Comparison of ENCODE assay signal across 29 cellular contexts in the genomic region with DNA sequence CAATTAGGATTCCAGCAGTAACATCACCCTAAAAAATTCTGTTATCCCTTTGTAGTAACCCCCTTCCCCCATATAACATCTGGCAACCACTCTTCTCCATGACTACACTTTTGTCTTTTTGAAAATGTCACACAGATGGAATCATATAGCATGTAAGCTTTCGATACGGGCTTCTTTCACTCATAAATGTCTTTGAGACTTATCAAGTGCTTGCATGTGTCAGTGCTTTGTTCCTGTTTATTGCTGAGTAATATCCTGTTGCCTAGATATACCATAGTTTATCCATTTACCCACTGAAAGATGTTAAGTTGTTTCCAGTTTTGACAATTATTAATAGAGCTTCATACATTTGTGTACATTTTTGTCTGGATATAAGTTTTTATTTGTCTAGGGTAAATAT. TPM values are rescaled to one million over a fixed set of nuclear protein-coding genes. Genes with fewer than 3 reads are reported as not detected.
"Had no signal": no experiment of that assay in that cellular context is flagged by ENCODE, and none has a peak within 500 bp of the region (broad histone marks: within the 10 kb centered on the region; RNA-seq: fewer than 3 reads in every experiment).

No MANE protein-coding gene starts in this region.

- H3K9me3 ChIP-seq: esophagus squamous epithelium, left lung, lower lobe of right lung, psoas muscle had no signal

- H3K27ac Mint-ChIP-seq: activated CD4-positive, alpha-beta T cell treated with anti-CD3 and anti-CD28 coated beads for 36 hours; activated naive CD4-positive, alpha-beta T cell treated with anti-CD3 and anti-CD28 coated beads for 36 hours; activated naive CD8-positive, alpha-beta T cell treated with anti-CD3 and anti-CD28 coated beads, Interleukin-2, amount 10 ng/mL, durations not matched to agents 7 days and 5 days; natural killer cell; neural progenitor cell; stimulated activated memory B cell treated with anti-CD40 and anti-IgM and Interleukin-4, amounts not matched to agents 10 μg/mL and 1 μg/mL and 100 μg/mL, for 72 hours had no signal

- H3K4me3 Mint-ChIP-seq: activated CD4-positive, alpha-beta T cell treated with anti-CD3 and anti-CD28 coated beads for 36 hours; activated naive CD4-positive, alpha-beta T cell treated with anti-CD3 and anti-CD28 coated beads for 36 hours; activated naive CD8-positive, alpha-beta T cell treated with anti-CD3 and anti-CD28 coated beads, Interleukin-2, amount 10 ng/mL, durations not matched to agents 7 days and 5 days; natural killer cell; neural progenitor cell; stimulated activated memory B cell treated with anti-CD40 and anti-IgM and Interleukin-4, amounts not matched to agents 10 μg/mL and 1 μg/mL and 100 μg/mL, for 72 hours had no signal

- H3K27me3 ChIP-seq: brain microvascular endothelial cell had no signal

- H3K4me1 ChIP-seq: esophagus squamous epithelium, left lung, lower lobe of right lung, neural progenitor cell, psoas muscle, tibial nerve had no signal

- H3K27ac ChIP-seq: brain microvascular endothelial cell, esophagus squamous epithelium, left lung, lower lobe of right lung, neural progenitor cell, parathyroid adenoma, psoas muscle, tibial nerve had no signal

- H3K4me1 Mint-ChIP-seq: natural killer cell; neural progenitor cell; stimulated activated memory B cell treated with anti-CD40 and anti-IgM and Interleukin-4, amounts not matched to agents 10 μg/mL and 1 μg/mL and 100 μg/mL, for 72 hours had no signal

- H3K4me3 ChIP-seq: esophagus squamous epithelium, left lung, lower lobe of right lung, neural progenitor cell, psoas muscle, smooth muscle cell, tibial nerve had no signal

- DNase-seq: activated CD4-positive, alpha-beta T cell treated with anti-CD3 and anti-CD28 coated beads for 36 hours; activated CD4-positive, CD25-positive, alpha-beta regulatory T cell; activated CD8-positive, alpha-beta memory T cell treated with anti-CD3 and anti-CD28 coated beads for 24 hours; activated effector memory CD4-positive, alpha-beta T cell treated with Interleukin-2 at 50 U/mL for 16 hours; activated naive CD4-positive, alpha-beta T cell treated with anti-CD3 and anti-CD28 coated beads for 36 hours; activated naive CD8-positive, alpha-beta T cell treated with anti-CD3 and anti-CD28 coated beads, Interleukin-2, amount 10 ng/mL, durations not matched to agents 7 days and 5 days; amniotic stem cell; brain microvascular endothelial cell; esophagus squamous epithelium; left lung; lower lobe of right lung; mesenchymal stem cell; natural killer cell; occipital lobe; psoas muscle; stimulated activated CD4-positive, alpha-beta T cell treated with anti-CD3 and anti-CD28 coated beads, Interleukin-1b, Interleukin-23, amount 100 ng/mL, for 48 hours; stimulated activated CD4-positive, alpha-beta T cell treated with anti-CD3 and anti-CD28 coated beads, Interleukin-4, amount 100 ng/mL, for 4 hours; stimulated activated CD8-positive, alpha-beta memory T cell treated with anti-CD3 and anti-CD28 coated beads, Interleukin-4, amount 100 ng/mL, for 48 hours; T-helper 2 cell had no signal

- H3K36me3 Mint-ChIP-seq: neural progenitor cell; stimulated activated memory B cell treated with anti-CD40 and anti-IgM and Interleukin-4, amounts not matched to agents 10 μg/mL and 1 μg/mL and 100 μg/mL, for 72 hours had no signal

- H3K36me3 ChIP-seq: brain microvascular endothelial cell, esophagus squamous epithelium, left lung, lower lobe of right lung, neural progenitor cell, tibial nerve had no signal

- H3K9me3 Mint-ChIP-seq: activated naive CD4-positive, alpha-beta T cell treated with anti-CD3 and anti-CD28 coated beads for 36 hours; natural killer cell; neural progenitor cell had no signal

- ATAC-seq: activated CD4-positive, alpha-beta T cell treated with anti-CD3 and anti-CD28 coated beads for 36 hours; left lung; lower lobe of right lung; natural killer cell; psoas muscle; stimulated activated memory B cell treated with anti-CD40 and anti-IgM and Interleukin-4, amounts not matched to agents 10 μg/mL and 1 μg/mL and 100 μg/mL, for 72 hours had no signal

RNA-seq across cellular contexts. Expression of gene RAD21L1, which starts 29.8 kb away (rescaled TPM):
- total RNA-seq: activated naive CD4-positive, alpha-beta T cell treated with anti-CD3 and anti-CD28 coated beads for 36 hours; astrocyte; cardiac septum; chondrocyte; esophagus squamous epithelium; left lung; lower lobe of right lung; natural killer cell; occipital lobe; psoas muscle; smooth muscle cell; urinary bladder had no signal

RNA-seq across cellular contexts. Expression of gene C20orf202, which starts 52.4 kb away (rescaled TPM):
- total RNA-seq: activated CD4-positive, alpha-beta T cell treated with anti-CD3 and anti-CD28 coated beads for 36 hours; activated naive CD4-positive, alpha-beta T cell treated with anti-CD3 and anti-CD28 coated beads for 36 hours; astrocyte; chondrocyte; mononuclear cell; smooth muscle cell had no signal
